ENCODE assay signal across 20 cellular contexts in the genomic region with DNA sequence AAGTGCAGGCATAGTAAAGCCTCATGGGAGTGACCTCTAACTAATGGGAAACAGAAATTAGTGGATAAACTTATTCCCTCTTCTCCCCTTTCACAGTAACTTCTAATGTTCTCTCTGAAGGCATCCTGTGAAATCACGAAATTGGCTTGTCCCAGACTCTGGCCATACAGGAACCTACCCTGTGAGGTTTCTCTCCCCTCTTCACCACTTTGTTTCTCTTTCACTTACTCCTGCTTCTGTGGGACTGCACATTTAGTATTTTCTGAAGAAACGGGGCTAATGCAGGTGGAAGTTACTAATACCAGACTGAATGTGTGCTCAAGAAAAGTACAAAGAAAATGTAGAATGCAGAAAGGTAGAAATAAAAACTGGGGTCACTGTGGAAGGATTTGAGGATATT.
"Had no signal": no experiment of that assay in that cellular context is flagged by ENCODE, and none has a peak within 500 bp of the region (broad histone marks: within the 10 kb centered on the region; RNA-seq: fewer than 3 reads in every experiment).

No MANE protein-coding gene starts in this region.

- DNase-seq: activated CD4-positive, alpha-beta T cell treated with anti-CD3 and anti-CD28 coated beads for 1 hour; activated CD4-positive, alpha-beta T cell treated with anti-CD3 and anti-CD28 coated beads, Interleukin-2, amount 50 U/mL, for 48 hours; activated gamma-delta T cell treated with Interleukin-2 at 50 U/mL for 16 hours; activated T-cell treated with anti-CD3 and anti-CD28 coated beads, Interleukin-2, amount 50 U/mL, for 48 hours; brain microvascular endothelial cell; effector CD8-positive, alpha-beta T cell; esophagus squamous epithelium; hypothalamus; kidney; left ventricle myocardium inferior; naive B cell; ovary; right lobe of liver; stomach; T1000; upper lobe of right lung had no signal

- H3K4me1 ChIP-seq: esophagus squamous epithelium, left ventricle myocardium inferior, neural progenitor cell, right lobe of liver, stomach, upper lobe of right lung had no signal

- H3K9me3 ChIP-seq: esophagus squamous epithelium, left ventricle myocardium inferior, ovary, right lobe of liver, stomach, thoracic aorta, upper lobe of right lung had no signal

- FAIRE-seq: endothelial cell of umbilical vein had no signal

- H2AFZ ChIP-seq: neural progenitor cell had no signal

- H3K36me3 ChIP-seq: brain microvascular endothelial cell, left ventricle myocardium inferior, neural progenitor cell, ovary, right lobe of liver, thoracic aorta, upper lobe of right lung had no signal

- H3K9ac ChIP-seq: neural progenitor cell had no signal

- H3K4me3 ChIP-seq: coronary artery, esophagus squamous epithelium, left ventricle myocardium inferior, neural progenitor cell, ovary, right lobe of liver, stomach, thoracic aorta, upper lobe of right lung had no signal

- H3K4me2 ChIP-seq: neural progenitor cell had no signal

- ATAC-seq: right lobe of liver, upper lobe of right lung had no signal

- H3K27ac ChIP-seq: brain microvascular endothelial cell, coronary artery, esophagus squamous epithelium, left ventricle myocardium inferior, neural progenitor cell, ovary, right lobe of liver, stomach, thoracic aorta, upper lobe of right lung had no signal

- H3K27me3 ChIP-seq: brain microvascular endothelial cell, esophagus squamous epithelium, neural progenitor cell, ovary, right lobe of liver, stomach, upper lobe of right lung had no signal
